Comparison of ENCODE assay signal across 17 cellular contexts in the genomic region with DNA sequence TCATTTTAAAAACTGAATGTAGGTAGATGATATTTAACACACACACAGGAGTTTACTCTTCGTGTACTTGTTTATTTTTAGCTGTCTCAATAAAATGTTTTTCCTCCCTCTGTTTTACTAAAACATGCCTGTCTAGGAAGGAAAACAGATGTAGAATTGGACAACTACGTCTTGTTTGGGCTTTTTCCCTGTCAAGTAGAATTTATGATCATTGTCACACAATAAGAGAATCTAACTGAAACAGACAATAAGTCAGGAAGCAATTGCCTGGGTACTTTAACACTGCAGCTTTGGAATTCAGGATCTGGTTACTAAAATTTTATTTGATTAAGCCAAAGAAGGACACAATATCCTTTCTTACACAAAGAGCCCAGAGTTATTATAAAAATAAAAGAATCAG.
"Had no signal": no experiment of that assay in that cellular context is flagged by ENCODE, and none has a peak within 500 bp of the region (broad histone marks: within the 10 kb centered on the region; RNA-seq: fewer than 3 reads in every experiment).

No MANE protein-coding gene starts in this region.

- H3K36me3 Mint-ChIP-seq: activated naive CD8-positive, alpha-beta T cell treated with anti-CD3 and anti-CD28 coated beads for 36 hours; mesothelial cell of epicardium; WTC11 had no signal

- H3K27me3 ChIP-seq: body of pancreas, gastrocnemius medialis, heart right ventricle, right lobe of liver, upper lobe of left lung had no signal

- H3K4me1 Mint-ChIP-seq: activated naive CD8-positive, alpha-beta T cell treated with anti-CD3 and anti-CD28 coated beads for 36 hours; central memory CD8-positive, alpha-beta T cell; stimulated activated naive CD8-positive, alpha-beta T cell treated with anti-CD3 and anti-CD28 coated beads, Interleukin-15, amount 100 ng/mL, for 72 hours had no signal

- H3K36me3 ChIP-seq: gastrocnemius medialis, heart right ventricle, lower lobe of right lung, right lobe of liver, upper lobe of left lung had no signal

- H3K4me3 Mint-ChIP-seq: activated CD8-positive, alpha-beta T cell treated with anti-CD3 and anti-CD28 coated beads for 36 hours; activated naive CD8-positive, alpha-beta T cell treated with anti-CD3 and anti-CD28 coated beads for 36 hours; central memory CD8-positive, alpha-beta T cell; mesothelial cell of epicardium; stimulated activated naive CD8-positive, alpha-beta T cell treated with anti-CD3 and anti-CD28 coated beads, Interleukin-15, amount 100 ng/mL, for 72 hours; WTC11 had no signal

- ATAC-seq: activated CD8-positive, alpha-beta T cell treated with anti-CD3 and anti-CD28 coated beads for 36 hours; body of pancreas; gastrocnemius medialis; heart right ventricle; lower lobe of right lung; right lobe of liver; stimulated activated naive CD8-positive, alpha-beta T cell treated with anti-CD3 and anti-CD28 coated beads, Interleukin-15, amount 100 ng/mL, for 72 hours; WTC11 had no signal

- FAIRE-seq: TTC549 had no signal

- H3K9me3 Mint-ChIP-seq: activated CD8-positive, alpha-beta T cell treated with anti-CD3 and anti-CD28 coated beads for 36 hours; activated naive CD8-positive, alpha-beta T cell treated with anti-CD3 and anti-CD28 coated beads for 36 hours; central memory CD8-positive, alpha-beta T cell; mesothelial cell of epicardium; stimulated activated naive CD8-positive, alpha-beta T cell treated with anti-CD3 and anti-CD28 coated beads, Interleukin-15, amount 100 ng/mL, for 72 hours; WTC11 had no signal

- H3K27ac Mint-ChIP-seq: activated CD8-positive, alpha-beta T cell treated with anti-CD3 and anti-CD28 coated beads for 36 hours; activated naive CD8-positive, alpha-beta T cell treated with anti-CD3 and anti-CD28 coated beads for 36 hours; mesothelial cell of epicardium; stimulated activated naive CD8-positive, alpha-beta T cell treated with anti-CD3 and anti-CD28 coated beads, Interleukin-15, amount 100 ng/mL, for 72 hours had no signal

- H3K9me3 ChIP-seq: body of pancreas, gastrocnemius medialis, heart right ventricle, lower lobe of right lung, right lobe of liver, upper lobe of left lung had no signal

- H3K4me3 ChIP-seq: body of pancreas, lower lobe of right lung, right lobe of liver, upper lobe of left lung had no signal

- H3K27ac ChIP-seq: body of pancreas, lower lobe of right lung, right lobe of liver, upper lobe of left lung had no signal

- H3K4me1 ChIP-seq: body of pancreas, lower lobe of right lung, right lobe of liver, upper lobe of left lung had no signal

- DNase-seq: activated CD4-positive, alpha-beta T cell treated with anti-CD3 and anti-CD28 coated beads for 48 hours; activated CD8-positive, alpha-beta T cell treated with anti-CD3 and anti-CD28 coated beads for 36 hours; activated naive CD8-positive, alpha-beta T cell treated with anti-CD3 and anti-CD28 coated beads for 36 hours; amygdala; body of pancreas; effector CD8-positive, alpha-beta T cell; gastrocnemius medialis; heart right ventricle; lower lobe of right lung; right lobe of liver; stimulated activated CD4-positive, alpha-beta T cell treated with anti-CD3 and anti-CD28 coated beads, Interleukin-1b, Interleukin-23, amount 100 ng/mL, for 48 hours; stimulated activated naive CD8-positive, alpha-beta T cell treated with anti-CD3 and anti-CD28 coated beads, Interleukin-15, amount 100 ng/mL, for 72 hours; upper lobe of left lung had no signal
